Comparison of ENCODE assay signal across 13 cellular contexts in the genomic region with DNA sequence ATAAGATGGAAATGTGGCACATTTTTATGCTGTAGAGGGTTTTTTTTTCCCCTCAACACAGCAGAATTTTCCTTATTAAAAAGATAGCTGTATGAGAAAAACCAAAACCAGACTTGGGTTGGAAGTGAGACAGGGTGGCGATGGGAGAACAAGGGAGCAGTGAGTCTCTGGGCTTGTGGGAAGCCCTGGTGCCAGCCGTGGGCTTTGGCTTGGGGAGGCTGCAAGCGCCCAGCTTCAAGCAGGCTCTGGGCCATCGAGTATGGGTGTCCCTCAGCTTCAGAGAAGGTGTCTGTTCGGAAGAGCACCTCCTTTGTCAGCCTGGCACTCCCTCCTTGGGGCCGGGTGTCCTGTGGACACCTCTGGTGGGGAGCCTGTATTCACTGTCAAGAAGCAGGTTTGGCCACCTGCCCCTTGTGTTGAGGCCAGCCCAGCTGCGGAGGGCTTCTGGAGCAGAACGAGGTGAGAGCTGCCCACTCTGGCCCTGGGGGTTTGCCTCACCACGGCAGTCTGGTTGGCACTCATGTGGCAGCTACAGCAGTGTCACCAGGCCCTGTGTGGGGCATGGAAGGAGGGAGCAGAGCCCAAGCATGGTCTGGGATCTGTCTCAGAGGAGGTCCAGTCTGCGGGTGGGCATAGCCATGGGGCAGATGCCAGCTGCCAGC. TPM values are rescaled to one million over a fixed set of nuclear protein-coding genes. Genes with fewer than 3 reads are reported as not detected.
DNase-seq lines count a peak whose midpoint lies in the region; ATAC-seq and TF ChIP-seq lines count a peak whose summit lies in the region.
"Had no signal": no experiment of that assay in that cellular context is flagged by ENCODE, and none has a peak within 500 bp of the region (broad histone marks: within the 10 kb centered on the region; RNA-seq: fewer than 3 reads in every experiment).

No MANE protein-coding gene starts in this region.

- H3K27ac Mint-ChIP-seq in WTC11: no peak overlapping the region
- H3K27ac Mint-ChIP-seq: stimulated activated naive CD8-positive, alpha-beta T cell treated with anti-CD3 and anti-CD28 coated beads, Interleukin-15, Interleukin-2, amounts not matched to agents 100 ng/mL and 50 ng/mL, for 24 hours had no signal

- peak overlapping the region; percentile 75 for H3K9ac ChIP-seq in GM23248

- in situ Hi-C loops in GM23248 (cut with MboI): no loop called here

- H2AFZ ChIP-seq in GM23248 (0 out of 2 replicates have a peak overlapping the region, but pooled peaks have one; percentile 4), hepatocyte (no peak overlapping the region)

- POLR2A ChIA-PET in WTC11 (lab: Charles Lee): interaction anchor here (1.1 kb wide), 1 partner anchor 37 kb away, joined by 5 read pairs; no protein-coding TSS in a partner anchor

- peaks cover 42% of the 10 kb centered on the region for H3K4me1 Mint-ChIP-seq in WTC11

- peaks cover 31% of the 10 kb centered on the region for H3K4me1 ChIP-seq in GM23248 (ENCODE audit: insufficient read depth)
- H3K4me1 ChIP-seq in gastroesophageal sphincter: peaks cover 0 to 37% (median 3%) of the 10 kb centered on the region in 3 donors
- H3K4me1 ChIP-seq in hepatocyte (ENCODE audit: insufficient read depth): peaks cover 10% of the 10 kb centered on the region

- H3K27me3 Mint-ChIP-seq in WTC11 (ENCODE audit: low read depth): peaks cover 9% of the 10 kb centered on the region
- H3K27me3 Mint-ChIP-seq: stimulated activated naive CD8-positive, alpha-beta T cell treated with anti-CD3 and anti-CD28 coated beads, Interleukin-15, Interleukin-2, amounts not matched to agents 100 ng/mL and 50 ng/mL, for 24 hours had no signal

- H3K4me2 ChIP-seq in GM23248 (ENCODE audit: unreplicated experiment) (no peak overlapping the region), hepatocyte (no peak overlapping the region)

- TF ChIP-seq EP300 in gastroesophageal sphincter (IDR thresholded peaks at IDR 0.05): no peak

- peak; percentile 17; the same call in 1 of the 2 replicates for ATAC-seq in WTC11
- no peak for ATAC-seq in gastroesophageal sphincter

- peak; percentile 16 for DNase-seq in GM23248
- no peak for DNase-seq in WTC11 (ENCODE audit: low spot score)
- peak; percentile 39 for DNase-seq in retina
- no peak for DNase-seq in GM03348 (ENCODE audit: low spot score)
- no peak for DNase-seq in HUDEP-2 (lab: John Stamatoyannopoulos, UW; ENCODE audit: unreplicated experiment in 76 of 76)
- DNase-seq in occipital lobe (lab: John Stamatoyannopoulos, UW): no peak
- DNase-seq in hepatocyte (ENCODE audit: low spot score): no peak
- DNase-seq: KG1, NCI-H2029, NCI-H774 had no signal

- peaks cover 17% of the 10 kb centered on the region; the same call in 1 of the 2 replicates for H3F3A ChIP-seq in GM23248 (ENCODE audit: insufficient read depth)

- H4K20me1 ChIP-seq in GM23248 (ENCODE audit: insufficient read depth): no peaks in the 10 kb centered on the region
- H4K20me1 ChIP-seq in hepatocyte (ENCODE audit: insufficient read depth, poor library complexity, severe bottlenecking): no peaks in the 10 kb centered on the region

- TF ChIP-seq CTCF in WTC11 (IDR thresholded peaks at IDR 0.05) (no peak), gastroesophageal sphincter (IDR thresholded peaks at IDR 0.05) (no peak), hepatocyte (IDR thresholded peaks at IDR 0.05; ENCODE audit: poor library complexity) (no peak)

- H3K4me3 ChIP-seq in GM23248 (no peak overlapping the region), gastroesophageal sphincter (no peak overlapping the region), hepatocyte (no peak overlapping the region)
- H3K4me3 ChIP-seq: ascending aorta had no signal

- H3K27ac ChIP-seq in GM23248: peak overlapping the region; percentile 73
- peak overlapping the region in 3 of 4 donors; percentile 16 to 42 (median 17) for H3K27ac ChIP-seq in gastroesophageal sphincter
- H3K27ac ChIP-seq in hepatocyte: no peak overlapping the region
- H3K27ac ChIP-seq: ascending aorta had no signal

- no peaks in the 10 kb centered on the region for H3K9me2 ChIP-seq in GM23248 (ENCODE audit: insufficient read depth)
- no peaks in the 10 kb centered on the region for H3K9me2 ChIP-seq in hepatocyte (replicated peaks; ENCODE audit: insufficient read depth)

- no peaks in the 10 kb centered on the region for H3K36me3 ChIP-seq in GM23248 (ENCODE audit: low read depth)
- no peaks in the 10 kb centered on the region for H3K36me3 ChIP-seq in gastroesophageal sphincter
- no peaks in the 10 kb centered on the region for H3K36me3 ChIP-seq in hepatocyte (replicated peaks; ENCODE audit: insufficient read depth, low read depth)
- H3K36me3 ChIP-seq: ascending aorta had no signal

- H3K36me3 Mint-ChIP-seq in WTC11: no peaks in the 10 kb centered on the region

- H3K27me3 ChIP-seq in GM23248 (replicated peaks; ENCODE audit: insufficient read depth) (no peaks in the 10 kb centered on the region), gastroesophageal sphincter (no peaks in the 10 kb centered on the region), hepatocyte (no peaks in the 10 kb centered on the region)
- H3K27me3 ChIP-seq: ascending aorta had no signal

- H3K9me3 Mint-ChIP-seq in WTC11: no peaks in the 10 kb centered on the region
- H3K9me3 Mint-ChIP-seq: stimulated activated naive CD8-positive, alpha-beta T cell treated with anti-CD3 and anti-CD28 coated beads, Interleukin-15, Interleukin-2, amounts not matched to agents 100 ng/mL and 50 ng/mL, for 24 hours had no signal

- WGBS in GM23248 (ENCODE audit: low coverage in 1 of 2, low lambda C conversion rate in 2 of 2, missing lambda C conversion rate in 2 of 2), 2 experiments: 85 to 87% methylated on average over 10 of the region's 10 CpGs
- WGBS in gastroesophageal sphincter (ENCODE audit: low coverage in 1 of 2), 2 donors: 61 to 86% methylated on average over 2 to 5 of the region's 10 CpGs
- 94% methylated on average over 10 of the region's 10 CpGs for WGBS in hepatocyte (ENCODE audit: low lambda C conversion rate, missing lambda C conversion rate)

- H3K79me2 ChIP-seq in GM23248 (ENCODE audit: insufficient read depth): no peaks in the 10 kb centered on the region
- no peaks in the 10 kb centered on the region for H3K79me2 ChIP-seq in hepatocyte

- CTCF ChIA-PET in WTC11 (lab: Charles Lee): interaction anchor here (0.6 to 1.7 kb wide), 17 partner anchors 9 to 454 kb away, joined by 3 to 9 read pairs (median 3); a partner anchor contains a TSS

- H3K4me3 Mint-ChIP-seq in WTC11: no peak overlapping the region
- H3K4me3 Mint-ChIP-seq: stimulated activated naive CD8-positive, alpha-beta T cell treated with anti-CD3 and anti-CD28 coated beads, Interleukin-15, Interleukin-2, amounts not matched to agents 100 ng/mL and 50 ng/mL, for 24 hours had no signal

- H3K9me3 ChIP-seq in GM23248 (ENCODE audit: low read depth) (no peaks in the 10 kb centered on the region), gastroesophageal sphincter (no peaks in the 10 kb centered on the region), hepatocyte (ENCODE audit: low read depth) (no peaks in the 10 kb centered on the region)
- H3K9me3 ChIP-seq: ascending aorta had no signal

- TF ChIP-seq POLR2A in gastroesophageal sphincter (IDR thresholded peaks at IDR 0.05): no peak

TF ChIP-seq in WTC11, 78 proteins besides CTCF, POLR2A, EP300 and RAD21 (continues in another document):
- TF ChIP-seq TEAD4 (CRISPR knock-in tag; IDR thresholded peaks at IDR 0.05) (no peak), ATF1 (CRISPR knock-in tag; IDR thresholded peaks at IDR 0.05) (no peak)
- TF ChIP-seq, protein P1, sequence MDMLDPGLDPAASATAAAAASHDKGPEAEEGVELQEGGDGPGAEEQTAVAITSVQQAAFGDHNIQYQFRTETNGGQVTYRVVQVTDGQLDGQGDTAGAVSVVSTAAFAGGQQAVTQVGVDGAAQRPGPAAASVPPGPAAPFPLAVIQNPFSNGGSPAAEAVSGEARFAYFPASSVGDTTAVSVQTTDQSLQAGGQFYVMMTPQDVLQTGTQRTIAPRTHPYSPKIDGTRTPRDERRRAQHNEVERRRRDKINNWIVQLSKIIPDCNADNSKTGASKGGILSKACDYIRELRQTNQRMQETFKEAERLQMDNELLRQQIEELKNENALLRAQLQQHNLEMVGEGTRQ (CRISPR knock-in tag; IDR thresholded peaks at IDR 0.05): no peak
- TF ChIP-seq, protein P2, sequence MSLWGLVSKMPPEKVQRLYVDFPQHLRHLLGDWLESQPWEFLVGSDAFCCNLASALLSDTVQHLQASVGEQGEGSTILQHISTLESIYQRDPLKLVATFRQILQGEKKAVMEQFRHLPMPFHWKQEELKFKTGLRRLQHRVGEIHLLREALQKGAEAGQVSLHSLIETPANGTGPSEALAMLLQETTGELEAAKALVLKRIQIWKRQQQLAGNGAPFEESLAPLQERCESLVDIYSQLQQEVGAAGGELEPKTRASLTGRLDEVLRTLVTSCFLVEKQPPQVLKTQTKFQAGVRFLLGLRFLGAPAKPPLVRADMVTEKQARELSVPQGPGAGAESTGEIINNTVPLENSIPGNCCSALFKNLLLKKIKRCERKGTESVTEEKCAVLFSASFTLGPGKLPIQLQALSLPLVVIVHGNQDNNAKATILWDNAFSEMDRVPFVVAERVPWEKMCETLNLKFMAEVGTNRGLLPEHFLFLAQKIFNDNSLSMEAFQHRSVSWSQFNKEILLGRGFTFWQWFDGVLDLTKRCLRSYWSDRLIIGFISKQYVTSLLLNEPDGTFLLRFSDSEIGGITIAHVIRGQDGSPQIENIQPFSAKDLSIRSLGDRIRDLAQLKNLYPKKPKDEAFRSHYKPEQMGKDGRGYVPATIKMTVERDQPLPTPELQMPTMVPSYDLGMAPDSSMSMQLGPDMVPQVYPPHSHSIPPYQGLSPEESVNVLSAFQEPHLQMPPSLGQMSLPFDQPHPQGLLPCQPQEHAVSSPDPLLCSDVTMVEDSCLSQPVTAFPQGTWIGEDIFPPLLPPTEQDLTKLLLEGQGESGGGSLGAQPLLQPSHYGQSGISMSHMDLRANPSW (CRISPR knock-in tag; conservative IDR thresholded peaks at IDR 0.05; ENCODE audit: low read depth): no peak

RNA-seq across cellular contexts. Expression of a gene that starts 37.6 kb away (rescaled TPM):
- 9.0 and 12.3 TPM in 2 replicates for total RNA-seq in GM23248 (2014; rRNA removed; shearing (Covaris generic))
- polyA plus RNA-seq in GM23248 (2016; fragmentation: Nextera tagmentation; extraction: Ambion mirVana): 8.8 and 9.5 TPM in 2 replicates
- total RNA-seq in WTC11 (2021): 4.5 to 6.7 TPM (median 6.3 TPM) in 3 replicates
- total RNA-seq in gastroesophageal sphincter: 10 to 100 TPM; 36.5 to 52.5 (median 50.8) TPM
- total RNA-seq in occipital lobe: 2.7 TPM
- total RNA-seq in hepatocyte: 17.6 and 18.0 TPM in 2 replicates
- polyA plus RNA-seq in hepatocyte: 25.6 and 28.6 TPM in 2 replicates

Comparison
In these comparisons a context has a peak if more than half of its experiments do, and no peak if none do; other contexts are left out.
1. DNase-seq: peak in GM23248 (single experiment) and retina (single experiment); none in WTC11 (single experiment), GM03348 (single experiment), HUDEP-2 (0 of 76), occipital lobe (single experiment) and hepatocyte (single experiment).